In the genomic region with DNA sequence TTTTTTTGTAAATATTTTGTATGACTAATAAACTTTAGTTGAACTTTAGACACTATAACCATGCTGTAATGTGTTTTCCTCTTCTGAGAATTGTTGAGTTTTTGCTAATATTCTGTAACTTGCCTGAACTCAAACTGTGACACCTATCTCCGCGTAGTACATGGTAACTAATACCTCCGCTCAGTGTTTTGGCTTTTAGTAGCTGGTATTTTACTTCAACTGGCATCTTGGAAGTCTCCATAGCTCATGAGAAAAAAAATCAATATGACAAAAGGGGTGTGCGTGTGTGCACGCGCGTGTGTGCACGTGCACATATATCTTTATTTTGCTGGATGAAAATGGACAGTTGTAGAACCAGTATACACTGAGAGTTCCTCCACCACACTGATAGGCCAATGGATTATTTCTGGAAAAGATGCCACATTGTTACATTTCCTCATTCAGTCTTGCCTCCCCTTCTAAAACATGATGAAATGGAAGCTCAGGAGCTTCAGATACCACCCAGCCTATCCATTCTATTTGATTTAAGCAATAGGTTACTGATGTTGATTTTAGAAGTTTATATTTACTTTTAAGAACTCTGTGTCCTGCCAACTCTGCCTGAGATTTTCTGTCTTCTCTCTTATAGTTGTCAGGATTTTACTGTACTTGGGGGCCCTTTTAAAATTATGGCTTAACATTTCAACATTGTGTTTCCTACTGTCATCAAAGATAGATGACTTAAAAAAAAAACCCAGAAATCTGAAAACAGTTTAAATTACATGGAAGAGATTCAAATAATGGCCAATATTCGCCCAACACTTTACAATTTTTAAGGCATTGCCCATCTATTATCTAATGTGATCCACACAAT, we compare ENCODE assay signal across 1 cellular context.
TF ChIP-seq lines count a peak whose summit lies in the region.

No MANE protein-coding gene starts in this region.

TF ChIP-seq in HepG2, 621 proteins besides CTCF, POLR2A, EP300 and RAD21 (continued from another document and continues in another):
- TF ChIP-seq, protein P1, sequence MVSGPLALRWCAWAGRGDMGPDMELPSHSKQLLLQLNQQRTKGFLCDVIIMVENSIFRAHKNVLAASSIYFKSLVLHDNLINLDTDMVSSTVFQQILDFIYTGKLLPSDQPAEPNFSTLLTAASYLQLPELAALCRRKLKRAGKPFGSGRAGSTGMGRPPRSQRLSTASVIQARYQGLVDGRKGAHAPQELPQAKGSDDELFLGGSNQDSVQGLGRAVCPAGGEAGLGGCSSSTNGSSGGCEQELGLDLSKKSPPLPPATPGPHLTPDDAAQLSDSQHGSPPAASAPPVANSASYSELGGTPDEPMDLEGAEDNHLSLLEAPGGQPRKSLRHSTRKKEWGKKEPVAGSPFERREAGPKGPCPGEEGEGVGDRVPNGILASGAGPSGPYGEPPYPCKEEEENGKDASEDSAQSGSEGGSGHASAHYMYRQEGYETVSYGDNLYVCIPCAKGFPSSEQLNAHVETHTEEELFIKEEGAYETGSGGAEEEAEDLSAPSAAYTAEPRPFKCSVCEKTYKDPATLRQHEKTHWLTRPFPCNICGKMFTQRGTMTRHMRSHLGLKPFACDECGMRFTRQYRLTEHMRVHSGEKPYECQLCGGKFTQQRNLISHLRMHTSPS (CRISPR knock-in tag; IDR thresholded peaks at IDR 0.05; ENCODE audit: low read depth), result peak; percentile 57; the same call in 1 of the 2 replicates
- TF ChIP-seq, protein P2, sequence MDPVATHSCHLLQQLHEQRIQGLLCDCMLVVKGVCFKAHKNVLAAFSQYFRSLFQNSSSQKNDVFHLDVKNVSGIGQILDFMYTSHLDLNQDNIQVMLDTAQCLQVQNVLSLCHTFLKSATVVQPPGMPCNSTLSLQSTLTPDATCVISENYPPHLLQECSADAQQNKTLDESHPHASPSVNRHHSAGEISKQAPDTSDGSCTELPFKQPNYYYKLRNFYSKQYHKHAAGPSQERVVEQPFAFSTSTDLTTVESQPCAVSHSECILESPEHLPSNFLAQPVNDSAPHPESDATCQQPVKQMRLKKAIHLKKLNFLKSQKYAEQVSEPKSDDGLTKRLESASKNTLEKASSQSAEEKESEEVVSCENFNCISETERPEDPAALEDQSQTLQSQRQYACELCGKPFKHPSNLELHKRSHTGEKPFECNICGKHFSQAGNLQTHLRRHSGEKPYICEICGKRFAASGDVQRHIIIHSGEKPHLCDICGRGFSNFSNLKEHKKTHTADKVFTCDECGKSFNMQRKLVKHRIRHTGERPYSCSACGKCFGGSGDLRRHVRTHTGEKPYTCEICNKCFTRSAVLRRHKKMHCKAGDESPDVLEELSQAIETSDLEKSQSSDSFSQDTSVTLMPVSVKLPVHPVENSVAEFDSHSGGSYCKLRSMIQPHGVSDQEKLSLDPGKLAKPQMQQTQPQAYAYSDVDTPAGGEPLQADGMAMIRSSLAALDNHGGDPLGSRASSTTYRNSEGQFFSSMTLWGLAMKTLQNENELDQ (CRISPR knock-in tag; IDR thresholded peaks at IDR 0.05; ENCODE audit: borderline replicate concordance), result no peak
- TF ChIP-seq, protein P3, sequence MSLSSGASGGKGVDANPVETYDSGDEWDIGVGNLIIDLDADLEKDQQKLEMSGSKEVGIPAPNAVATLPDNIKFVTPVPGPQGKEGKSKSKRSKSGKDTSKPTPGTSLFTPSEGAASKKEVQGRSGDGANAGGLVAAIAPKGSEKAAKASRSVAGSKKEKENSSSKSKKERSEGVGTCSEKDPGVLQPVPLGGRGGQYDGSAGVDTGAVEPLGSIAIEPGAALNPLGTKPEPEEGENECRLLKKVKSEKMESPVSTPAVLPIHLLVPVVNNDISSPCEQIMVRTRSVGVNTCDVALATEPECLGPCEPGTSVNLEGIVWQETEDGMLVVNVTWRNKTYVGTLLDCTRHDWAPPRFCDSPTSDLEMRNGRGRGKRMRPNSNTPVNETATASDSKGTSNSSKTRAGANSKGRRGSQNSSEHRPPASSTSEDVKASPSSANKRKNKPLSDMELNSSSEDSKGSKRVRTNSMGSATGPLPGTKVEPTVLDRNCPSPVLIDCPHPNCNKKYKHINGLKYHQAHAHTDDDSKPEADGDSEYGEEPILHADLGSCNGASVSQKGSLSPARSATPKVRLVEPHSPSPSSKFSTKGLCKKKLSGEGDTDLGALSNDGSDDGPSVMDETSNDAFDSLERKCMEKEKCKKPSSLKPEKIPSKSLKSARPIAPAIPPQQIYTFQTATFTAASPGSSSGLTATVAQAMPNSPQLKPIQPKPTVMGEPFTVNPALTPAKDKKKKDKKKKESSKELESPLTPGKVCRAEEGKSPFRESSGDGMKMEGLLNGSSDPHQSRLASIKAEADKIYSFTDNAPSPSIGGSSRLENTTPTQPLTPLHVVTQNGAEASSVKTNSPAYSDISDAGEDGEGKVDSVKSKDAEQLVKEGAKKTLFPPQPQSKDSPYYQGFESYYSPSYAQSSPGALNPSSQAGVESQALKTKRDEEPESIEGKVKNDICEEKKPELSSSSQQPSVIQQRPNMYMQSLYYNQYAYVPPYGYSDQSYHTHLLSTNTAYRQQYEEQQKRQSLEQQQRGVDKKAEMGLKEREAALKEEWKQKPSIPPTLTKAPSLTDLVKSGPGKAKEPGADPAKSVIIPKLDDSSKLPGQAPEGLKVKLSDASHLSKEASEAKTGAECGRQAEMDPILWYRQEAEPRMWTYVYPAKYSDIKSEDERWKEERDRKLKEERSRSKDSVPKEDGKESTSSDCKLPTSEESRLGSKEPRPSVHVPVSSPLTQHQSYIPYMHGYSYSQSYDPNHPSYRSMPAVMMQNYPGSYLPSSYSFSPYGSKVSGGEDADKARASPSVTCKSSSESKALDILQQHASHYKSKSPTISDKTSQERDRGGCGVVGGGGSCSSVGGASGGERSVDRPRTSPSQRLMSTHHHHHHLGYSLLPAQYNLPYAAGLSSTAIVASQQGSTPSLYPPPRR (CRISPR knock-in tag; IDR thresholded peaks at IDR 0.05; ENCODE audit: borderline replicate concordance), result peak; percentile 62; the same call in 1 of the 2 replicates
- TF ChIP-seq CREM (IDR thresholded peaks at IDR 0.05), result peak; percentile 67
- no peak for TF ChIP-seq CREM (CRISPR knock-in tag; IDR thresholded peaks at IDR 0.05)
- TF ChIP-seq, protein P4, sequence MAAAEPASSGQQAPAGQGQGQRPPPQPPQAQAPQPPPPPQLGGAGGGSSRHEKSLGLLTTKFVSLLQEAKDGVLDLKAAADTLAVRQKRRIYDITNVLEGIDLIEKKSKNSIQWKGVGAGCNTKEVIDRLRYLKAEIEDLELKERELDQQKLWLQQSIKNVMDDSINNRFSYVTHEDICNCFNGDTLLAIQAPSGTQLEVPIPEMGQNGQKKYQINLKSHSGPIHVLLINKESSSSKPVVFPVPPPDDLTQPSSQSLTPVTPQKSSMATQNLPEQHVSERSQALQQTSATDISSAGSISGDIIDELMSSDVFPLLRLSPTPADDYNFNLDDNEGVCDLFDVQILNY (CRISPR knock-in tag; conservative IDR thresholded peaks at IDR 0.05), result no peak
- TF ChIP-seq ZNF441 (CRISPR knock-in tag; IDR thresholded peaks at IDR 0.05; ENCODE audit: borderline replicate concordance), result no peak
- TF ChIP-seq, protein P5, sequence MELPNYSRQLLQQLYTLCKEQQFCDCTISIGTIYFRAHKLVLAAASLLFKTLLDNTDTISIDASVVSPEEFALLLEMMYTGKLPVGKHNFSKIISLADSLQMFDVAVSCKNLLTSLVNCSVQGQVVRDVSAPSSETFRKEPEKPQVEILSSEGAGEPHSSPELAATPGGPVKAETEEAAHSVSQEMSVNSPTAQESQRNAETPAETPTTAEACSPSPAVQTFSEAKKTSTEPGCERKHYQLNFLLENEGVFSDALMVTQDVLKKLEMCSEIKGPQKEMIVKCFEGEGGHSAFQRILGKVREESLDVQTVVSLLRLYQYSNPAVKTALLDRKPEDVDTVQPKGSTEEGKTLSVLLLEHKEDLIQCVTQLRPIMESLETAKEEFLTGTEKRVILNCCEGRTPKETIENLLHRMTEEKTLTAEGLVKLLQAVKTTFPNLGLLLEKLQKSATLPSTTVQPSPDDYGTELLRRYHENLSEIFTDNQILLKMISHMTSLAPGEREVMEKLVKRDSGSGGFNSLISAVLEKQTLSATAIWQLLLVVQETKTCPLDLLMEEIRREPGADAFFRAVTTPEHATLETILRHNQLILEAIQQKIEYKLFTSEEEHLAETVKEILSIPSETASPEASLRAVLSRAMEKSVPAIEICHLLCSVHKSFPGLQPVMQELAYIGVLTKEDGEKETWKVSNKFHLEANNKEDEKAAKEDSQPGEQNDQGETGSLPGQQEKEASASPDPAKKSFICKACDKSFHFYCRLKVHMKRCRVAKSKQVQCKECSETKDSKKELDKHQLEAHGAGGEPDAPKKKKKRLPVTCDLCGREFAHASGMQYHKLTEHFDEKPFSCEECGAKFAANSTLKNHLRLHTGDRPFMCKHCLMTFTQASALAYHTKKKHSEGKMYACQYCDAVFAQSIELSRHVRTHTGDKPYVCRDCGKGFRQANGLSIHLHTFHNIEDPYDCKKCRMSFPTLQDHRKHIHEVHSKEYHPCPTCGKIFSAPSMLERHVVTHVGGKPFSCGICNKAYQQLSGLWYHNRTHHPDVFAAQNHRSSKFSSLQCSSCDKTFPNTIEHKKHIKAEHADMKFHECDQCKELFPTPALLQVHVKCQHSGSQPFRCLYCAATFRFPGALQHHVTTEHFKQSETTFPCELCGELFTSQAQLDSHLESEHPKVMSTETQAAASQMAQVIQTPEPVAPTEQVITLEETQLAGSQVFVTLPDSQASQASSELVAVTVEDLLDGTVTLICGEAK (IDR thresholded peaks at IDR 0.05), result no peak
- TF ChIP-seq, protein P5 (CRISPR knock-in tag; IDR thresholded peaks at IDR 0.05), result peak; percentile 48; the same call in 1 of the 2 replicates
- TF ChIP-seq KDM5A (IDR thresholded peaks at IDR 0.05; ENCODE audit: borderline replicate concordance, low read length), result no peak
- TF ChIP-seq, protein P6, sequence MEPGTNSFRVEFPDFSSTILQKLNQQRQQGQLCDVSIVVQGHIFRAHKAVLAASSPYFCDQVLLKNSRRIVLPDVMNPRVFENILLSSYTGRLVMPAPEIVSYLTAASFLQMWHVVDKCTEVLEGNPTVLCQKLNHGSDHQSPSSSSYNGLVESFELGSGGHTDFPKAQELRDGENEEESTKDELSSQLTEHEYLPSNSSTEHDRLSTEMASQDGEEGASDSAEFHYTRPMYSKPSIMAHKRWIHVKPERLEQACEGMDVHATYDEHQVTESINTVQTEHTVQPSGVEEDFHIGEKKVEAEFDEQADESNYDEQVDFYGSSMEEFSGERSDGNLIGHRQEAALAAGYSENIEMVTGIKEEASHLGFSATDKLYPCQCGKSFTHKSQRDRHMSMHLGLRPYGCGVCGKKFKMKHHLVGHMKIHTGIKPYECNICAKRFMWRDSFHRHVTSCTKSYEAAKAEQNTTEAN (CRISPR knock-in tag; conservative IDR thresholded peaks at IDR 0.05), result peak; percentile 97
- peak; percentile 93 for TF ChIP-seq FOXA3 (CRISPR knock-in tag; IDR thresholded peaks at IDR 0.05)
- TF ChIP-seq, protein P7, sequence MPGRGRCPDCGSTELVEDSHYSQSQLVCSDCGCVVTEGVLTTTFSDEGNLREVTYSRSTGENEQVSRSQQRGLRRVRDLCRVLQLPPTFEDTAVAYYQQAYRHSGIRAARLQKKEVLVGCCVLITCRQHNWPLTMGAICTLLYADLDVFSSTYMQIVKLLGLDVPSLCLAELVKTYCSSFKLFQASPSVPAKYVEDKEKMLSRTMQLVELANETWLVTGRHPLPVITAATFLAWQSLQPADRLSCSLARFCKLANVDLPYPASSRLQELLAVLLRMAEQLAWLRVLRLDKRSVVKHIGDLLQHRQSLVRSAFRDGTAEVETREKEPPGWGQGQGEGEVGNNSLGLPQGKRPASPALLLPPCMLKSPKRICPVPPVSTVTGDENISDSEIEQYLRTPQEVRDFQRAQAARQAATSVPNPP (CRISPR knock-in tag; IDR thresholded peaks at IDR 0.05), result no peak
- TF ChIP-seq, protein P8, sequence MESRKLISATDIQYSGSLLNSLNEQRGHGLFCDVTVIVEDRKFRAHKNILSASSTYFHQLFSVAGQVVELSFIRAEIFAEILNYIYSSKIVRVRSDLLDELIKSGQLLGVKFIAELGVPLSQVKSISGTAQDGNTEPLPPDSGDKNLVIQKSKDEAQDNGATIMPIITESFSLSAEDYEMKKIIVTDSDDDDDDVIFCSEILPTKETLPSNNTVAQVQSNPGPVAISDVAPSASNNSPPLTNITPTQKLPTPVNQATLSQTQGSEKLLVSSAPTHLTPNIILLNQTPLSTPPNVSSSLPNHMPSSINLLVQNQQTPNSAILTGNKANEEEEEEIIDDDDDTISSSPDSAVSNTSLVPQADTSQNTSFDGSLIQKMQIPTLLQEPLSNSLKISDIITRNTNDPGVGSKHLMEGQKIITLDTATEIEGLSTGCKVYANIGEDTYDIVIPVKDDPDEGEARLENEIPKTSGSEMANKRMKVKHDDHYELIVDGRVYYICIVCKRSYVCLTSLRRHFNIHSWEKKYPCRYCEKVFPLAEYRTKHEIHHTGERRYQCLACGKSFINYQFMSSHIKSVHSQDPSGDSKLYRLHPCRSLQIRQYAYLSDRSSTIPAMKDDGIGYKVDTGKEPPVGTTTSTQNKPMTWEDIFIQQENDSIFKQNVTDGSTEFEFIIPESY (CRISPR knock-in tag; IDR thresholded peaks at IDR 0.05), result peak; percentile 65
